In genomic region chr12:117641885-117642284, GRCh38 we compare ENCODE assay signal across 35 cellular contexts.
"Had no signal": no experiment of that assay in that cellular context is flagged by ENCODE, and none has a peak within 500 bp of the region (broad histone marks: within the 10 kb centered on the region; RNA-seq: fewer than 3 reads in every experiment).

No MANE protein-coding gene starts in this region.

- H3K9me3 ChIP-seq: MG63 had no signal

- H3K9ac ChIP-seq: KMS-11 had no signal

- DNase-seq: Karpas-422, Kasumi-1, KG1, MG63, MM.1S, MV-4-11, NCI-H1048, NCI-H1092, NCI-H1092 treated with DMSO at 0.1 percent for 48 hours, NCI-H1105, NCI-H1105 treated with DMSO at 0.1 percent for 48 hours, NCI-H1417, NCI-H1417 treated with DMSO at 0.1 percent for 48 hours, NCI-H1436, NCI-H1436 treated with DMSO at 0.1 percent for 48 hours, NCI-H146, NCI-H1694, NCI-H1694 treated with DMSO at 0.1 percent for 48 hours, NCI-H187, NCI-H187 treated with DMSO at 0.1 percent for 48 hours, NCI-H1930, NCI-H2029, NCI-H2029 treated with DMSO at 0.1 percent for 48 hours, NCI-H2081, NCI-H2081 treated with DMSO at 0.1 percent for 48 hours, NCI-H2107, NCI-H2171, NCI-H2171 treated with DMSO at 0.1 percent for 48 hours, NCI-H2227 treated with DMSO at 0.1 percent for 48 hours, NCI-H226, NCI-H345, NCI-H446, NCI-H510A, NCI-H510A treated with DMSO at 0.1 percent for 48 hours had no signal

- H3K27ac ChIP-seq: KMS-11 had no signal

- H3K27me3 ChIP-seq: MG63 had no signal

- H3K4me3 ChIP-seq: MG63 had no signal

- H3K36me3 ChIP-seq: MG63 had no signal
